Comparison of ENCODE assay signal across 14 cellular contexts in the genomic region with DNA sequence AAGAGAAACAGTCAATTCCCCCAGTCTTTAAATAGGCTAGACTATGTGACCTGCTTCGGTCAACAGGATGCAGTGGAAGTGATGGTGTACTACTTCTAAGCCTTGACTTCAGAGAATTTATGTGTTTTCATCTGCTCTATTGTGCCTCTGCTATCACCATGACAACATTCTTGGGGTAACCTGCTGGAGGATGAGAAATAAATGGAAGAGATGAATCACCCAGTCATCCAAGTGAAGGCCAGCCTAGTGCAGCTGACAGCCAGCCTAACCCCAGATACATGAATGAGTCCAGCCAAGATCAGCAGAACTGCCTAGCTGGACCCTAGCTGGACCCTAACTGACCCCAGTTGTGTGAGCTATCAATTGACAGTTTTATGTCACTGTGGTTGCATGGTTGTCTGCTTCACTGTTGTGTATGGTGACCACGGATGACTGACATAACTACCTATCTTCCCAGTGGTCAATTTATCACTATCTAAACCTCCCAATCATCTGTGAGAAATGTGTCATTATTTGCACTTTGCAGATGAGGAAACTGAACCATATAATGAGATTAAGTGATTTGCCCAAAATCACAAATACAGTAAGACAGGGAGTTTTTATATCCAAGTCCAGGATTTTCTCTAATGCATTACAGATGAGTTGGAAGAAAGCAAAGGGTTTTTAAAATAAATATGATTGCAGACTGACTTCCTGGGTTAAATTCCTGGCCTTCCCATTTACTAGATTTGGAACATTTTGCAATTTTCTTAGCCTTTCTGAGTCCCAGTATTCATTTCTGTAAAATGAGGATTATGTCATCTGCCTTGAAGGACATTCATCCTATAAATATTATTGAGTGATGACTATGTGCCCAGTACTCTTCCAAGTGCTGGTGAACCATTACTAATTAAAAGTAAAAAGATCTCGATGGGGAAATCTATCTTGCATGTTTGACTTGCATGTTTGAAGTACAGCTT.
A peak's percentile ranks its signal among the peaks of the same experiment; 100 is the strongest.
DNase-seq lines count a peak whose midpoint lies in the region; ATAC-seq and TF ChIP-seq lines count a peak whose summit lies in the region.
"Had no signal": no experiment of that assay in that cellular context is flagged by ENCODE, and none has a peak within 500 bp of the region (broad histone marks: within the 10 kb centered on the region; RNA-seq: fewer than 3 reads in every experiment).

No MANE protein-coding gene starts in this region.

- no peaks in the 10 kb centered on the region for H4K20me1 ChIP-seq in neural progenitor cell (ENCODE audit: low read depth)

- H3K79me2 ChIP-seq in neural progenitor cell (ENCODE audit: low read depth), result no peaks in the 10 kb centered on the region

- H2AFZ ChIP-seq in neural progenitor cell (replicated peaks), result no peak overlapping the region

- peaks cover 18% of the 10 kb centered on the region for H3K4me1 ChIP-seq in neural progenitor cell
- H3K4me1 ChIP-seq: HAP-1 had no signal

- DNase-seq in AG10803 (ENCODE audit: low read depth), result peak; percentile 91
- peak; percentile 72 for DNase-seq in MG63
- DNase-seq in epithelial cell of esophagus (ENCODE audit: low read depth), result peak; percentile 14
- no peak for DNase-seq in neural progenitor cell (ENCODE audit: low spot score)
- DNase-seq in natural killer cell treated with Interleukin-12 subunit alpha and Interleukin-12 subunit beta and Interleukin-15 and Interleukin-18, amount 100 ng/mL, for 72 hours (ENCODE audit: low spot score), result no peak
- DNase-seq: activated B cell treated with CpG ODN at 0.5 μM for 24 hours, NCI-H1417 treated with DMSO at 0.1 percent for 48 hours, OCI-M1, substantia nigra had no signal

- H3K4me1 Mint-ChIP-seq in neural progenitor cell, result peaks cover 24% of the 10 kb centered on the region
- H3K4me1 Mint-ChIP-seq in natural killer cell treated with Interleukin-12 subunit alpha and Interleukin-12 subunit beta and Interleukin-15 and Interleukin-18, amount 100 ng/mL, for 72 hours (ENCODE audit: low read depth in 2 of 2), result no peaks in the 10 kb centered on the region
- H3K4me1 Mint-ChIP-seq: activated B cell treated with CpG ODN at 0.5 μM for 24 hours had no signal

- no peaks in the 10 kb centered on the region for H3K36me3 ChIP-seq in MG63
- no peaks in the 10 kb centered on the region for H3K36me3 ChIP-seq in neural progenitor cell
- H3K36me3 ChIP-seq: HAP-1 had no signal

- H3K4me3 ChIP-seq in AG10803 (ENCODE audit: low read length), result no peak overlapping the region
- no peak overlapping the region for H3K4me3 ChIP-seq in MG63
- H3K4me3 ChIP-seq in epithelial cell of esophagus (ENCODE audit: low read length), result no peak overlapping the region
- H3K4me3 ChIP-seq in neural progenitor cell, result no peak overlapping the region
- H3K4me3 ChIP-seq: HAP-1 had no signal

- no peak overlapping the region for H3K9ac ChIP-seq in neural progenitor cell

- peaks cover 6% of the 10 kb centered on the region for H3K9me3 Mint-ChIP-seq in neural progenitor cell
- no peaks in the 10 kb centered on the region for H3K9me3 Mint-ChIP-seq in natural killer cell treated with Interleukin-12 subunit alpha and Interleukin-12 subunit beta and Interleukin-15 and Interleukin-18, amount 100 ng/mL, for 72 hours
- H3K9me3 Mint-ChIP-seq: activated B cell treated with CpG ODN at 0.5 μM for 24 hours had no signal

- ATAC-seq in GM21360 (IDR thresholded peaks at IDR 0.05; ENCODE audit: unreplicated experiment), result no peak
- no peak for ATAC-seq in HG03460 (IDR thresholded peaks at IDR 0.05; ENCODE audit: unreplicated experiment)
- ATAC-seq in natural killer cell treated with Interleukin-12 subunit alpha and Interleukin-12 subunit beta and Interleukin-15 and Interleukin-18, amount 100 ng/mL, for 72 hours, result no peak
- no peak for ATAC-seq in GM21825 (IDR thresholded peaks at IDR 0.05; ENCODE audit: unreplicated experiment)

- peaks cover 9% of the 10 kb centered on the region for H3F3A ChIP-seq in neural progenitor cell (ENCODE audit: low read depth)

- H3K27me3 ChIP-seq in MG63 (no peaks in the 10 kb centered on the region), neural progenitor cell (no peaks in the 10 kb centered on the region)

- peak overlapping the region; percentile 44 for H3K4me2 ChIP-seq in neural progenitor cell

- H3K27ac Mint-ChIP-seq in neural progenitor cell, result no peak overlapping the region
- no peak overlapping the region for H3K27ac Mint-ChIP-seq in natural killer cell treated with Interleukin-12 subunit alpha and Interleukin-12 subunit beta and Interleukin-15 and Interleukin-18, amount 100 ng/mL, for 72 hours
- H3K27ac Mint-ChIP-seq: activated B cell treated with CpG ODN at 0.5 μM for 24 hours, mesothelial cell of epicardium had no signal

- peaks cover 4% of the 10 kb centered on the region for H3K27me3 Mint-ChIP-seq in neural progenitor cell (ENCODE audit: insufficient read depth, low read depth)
- no peaks in the 10 kb centered on the region for H3K27me3 Mint-ChIP-seq in natural killer cell treated with Interleukin-12 subunit alpha and Interleukin-12 subunit beta and Interleukin-15 and Interleukin-18, amount 100 ng/mL, for 72 hours
- H3K27me3 Mint-ChIP-seq: activated B cell treated with CpG ODN at 0.5 μM for 24 hours had no signal

- H3K27ac ChIP-seq in neural progenitor cell, result no peak overlapping the region

- no peaks in the 10 kb centered on the region for H3K36me3 Mint-ChIP-seq in neural progenitor cell
- no peaks in the 10 kb centered on the region for H3K36me3 Mint-ChIP-seq in natural killer cell treated with Interleukin-12 subunit alpha and Interleukin-12 subunit beta and Interleukin-15 and Interleukin-18, amount 100 ng/mL, for 72 hours
- H3K36me3 Mint-ChIP-seq: mesothelial cell of epicardium had no signal

- H3K4me3 Mint-ChIP-seq in neural progenitor cell, result no peak overlapping the region
- H3K4me3 Mint-ChIP-seq in natural killer cell treated with Interleukin-12 subunit alpha and Interleukin-12 subunit beta and Interleukin-15 and Interleukin-18, amount 100 ng/mL, for 72 hours, result no peak overlapping the region
- H3K4me3 Mint-ChIP-seq: activated B cell treated with CpG ODN at 0.5 μM for 24 hours, mesothelial cell of epicardium had no signal

- TF ChIP-seq CTCF in AG10803 (conservative IDR thresholded peaks at IDR 0.05; ENCODE audit: low read length), result no peak
- no peak for TF ChIP-seq CTCF in epithelial cell of esophagus (IDR thresholded peaks at IDR 0.05; ENCODE audit: insufficient read depth, low read depth, low read length, missing control alignments)
- no peak for TF ChIP-seq CTCF in neural progenitor cell (IDR thresholded peaks at IDR 0.05)

- H3K9me3 ChIP-seq in MG63, result peaks cover 5% of the 10 kb centered on the region; the same call in 1 of the 2 replicates
- no peaks in the 10 kb centered on the region for H3K9me3 ChIP-seq in neural progenitor cell (ENCODE audit: low read depth)
- H3K9me3 ChIP-seq: HAP-1 had no signal

Comparison
In these comparisons a context has a peak if more than half of its experiments do, and no peak if none do; other contexts are left out.
1. DNase-seq: peak in AG10803 (single experiment), MG63 (single experiment) and epithelial cell of esophagus (single experiment); none in neural progenitor cell (single experiment) and natural killer cell treated with Interleukin-12 subunit alpha and Interleukin-12 subunit beta and Interleukin-15 and Interleukin-18, amount 100 ng/mL, for 72 hours (single experiment).